ENCODE assay signal across 1 cellular context in the genomic region with DNA sequence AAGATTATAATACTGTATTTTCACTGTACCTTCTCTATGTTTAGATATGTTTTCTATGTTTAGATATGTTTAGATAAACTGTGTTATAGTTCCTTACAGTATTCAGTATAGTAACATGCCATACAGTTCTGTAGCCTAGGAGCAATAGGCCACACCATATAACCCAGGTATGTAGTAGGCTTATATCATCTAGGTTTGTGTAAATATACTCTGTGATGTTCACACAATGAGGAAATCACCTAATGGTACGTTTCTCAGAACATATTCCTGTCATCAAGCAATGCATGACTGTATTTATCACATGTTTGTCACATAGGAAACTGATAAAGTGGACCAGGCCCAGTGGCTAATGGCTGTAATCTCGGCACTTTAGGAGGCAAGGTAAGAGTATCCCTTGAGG.
TF ChIP-seq lines count a peak whose summit lies in the region.

No MANE protein-coding gene starts in this region.

TF ChIP-seq in endothelial cell of umbilical vein, 7 proteins besides CTCF, POLR2A, EP300 and RAD21:
- TF ChIP-seq FOS (IDR thresholded peaks at IDR 0.05; ENCODE audit: borderline replicate concordance, insufficient read depth, low read length): no peak
- no peak for TF ChIP-seq GATA2 (IDR thresholded peaks at IDR 0.05; ENCODE audit: insufficient read depth, insufficient read length, low read depth, low read length)
- TF ChIP-seq MYC (IDR thresholded peaks at IDR 0.05; ENCODE audit: low read depth, low read length): no peak
- no peak for TF ChIP-seq POLR2AphosphoS5 (IDR thresholded peaks at IDR 0.05; ENCODE audit: insufficient read depth, low read depth, low read length)
- TF ChIP-seq EZH2 (IDR thresholded peaks at IDR 0.05; ENCODE audit: borderline replicate concordance, low read depth, low read length, severe bottlenecking): no peak
- TF ChIP-seq, protein P1, sequence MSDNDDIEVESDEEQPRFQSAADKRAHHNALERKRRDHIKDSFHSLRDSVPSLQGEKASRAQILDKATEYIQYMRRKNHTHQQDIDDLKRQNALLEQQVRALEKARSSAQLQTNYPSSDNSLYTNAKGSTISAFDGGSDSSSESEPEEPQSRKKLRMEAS (IDR thresholded peaks at IDR 0.05; ENCODE audit: insufficient read depth, insufficient read length): no peak
- TF ChIP-seq JUN (IDR thresholded peaks at IDR 0.05; ENCODE audit: borderline replicate concordance, insufficient read depth, insufficient read length, low read depth): no peak
TF ChIP-seq in endothelial cell of umbilical vein: peak in this region for 0.
